Comparison of ENCODE assay signal across 13 cellular contexts in genomic region chr15:88241060-88241459, GRCh38. TPM values are rescaled to one million over a fixed set of nuclear protein-coding genes. Genes with fewer than 3 reads are reported as not detected.
"Had no signal": no experiment of that assay in that cellular context is flagged by ENCODE, and none has a peak within 500 bp of the region (broad histone marks: within the 10 kb centered on the region; RNA-seq: fewer than 3 reads in every experiment).

No MANE protein-coding gene starts in this region.

- H3K27ac ChIP-seq: parathyroid adenoma, skin epidermis had no signal

- H3K79me2 ChIP-seq: parathyroid adenoma had no signal

- H3K4me3 ChIP-seq: skin epidermis had no signal

- H3K9ac ChIP-seq: parathyroid adenoma had no signal

- ATAC-seq: activated CD4-positive, alpha-beta T cell treated with anti-CD3 and anti-CD28 coated beads for 36 hours; activated T-cell treated with anti-CD3 and anti-CD28 coated beads, Interleukin-2, amount 50 U/mL, for 72 hours; left ventricle myocardium superior had no signal

- DNase-seq: activated CD4-positive, alpha-beta memory T cell treated with anti-CD3 and anti-CD28 coated beads, Interleukin-2, amount 10 ng/mL, durations not matched to agents 7 days and 5 days; activated CD4-positive, alpha-beta T cell treated with anti-CD3 and anti-CD28 coated beads for 36 hours; activated gamma-delta T cell treated with Interleukin-2 at 50 U/mL for 16 hours; activated naive CD8-positive, alpha-beta T cell treated with anti-CD3 and anti-CD28 coated beads, Interleukin-2, amount 10 ng/mL, durations not matched to agents 7 days and 5 days; activated T-cell treated with anti-CD3 and anti-CD28 coated beads, Interleukin-2, amount 50 U/mL, for 72 hours; anterior cingulate cortex; cerebellar nuclear complex; erythroblast; left ventricle myocardium superior; stimulated activated CD4-positive, alpha-beta T cell treated with anti-CD3 and anti-CD28 coated beads, Interleukin-4, amount 100 ng/mL, for 4 hours had no signal

- H2AFZ ChIP-seq: parathyroid adenoma had no signal

- H3K4me1 ChIP-seq: parathyroid adenoma had no signal

RNA-seq across cellular contexts. Expression of gene NTRK3, which starts 15.5 kb away (rescaled TPM):
- total RNA-seq: activated CD4-positive, alpha-beta memory T cell treated with anti-CD3 and anti-CD28 coated beads, Interleukin-2, amount 10 ng/mL, durations not matched to agents 7 days and 5 days; activated naive CD8-positive, alpha-beta T cell treated with anti-CD3 and anti-CD28 coated beads, Interleukin-2, amount 10 ng/mL, durations not matched to agents 7 days and 5 days; kidney epithelial cell had no signal
